In the genomic region with DNA sequence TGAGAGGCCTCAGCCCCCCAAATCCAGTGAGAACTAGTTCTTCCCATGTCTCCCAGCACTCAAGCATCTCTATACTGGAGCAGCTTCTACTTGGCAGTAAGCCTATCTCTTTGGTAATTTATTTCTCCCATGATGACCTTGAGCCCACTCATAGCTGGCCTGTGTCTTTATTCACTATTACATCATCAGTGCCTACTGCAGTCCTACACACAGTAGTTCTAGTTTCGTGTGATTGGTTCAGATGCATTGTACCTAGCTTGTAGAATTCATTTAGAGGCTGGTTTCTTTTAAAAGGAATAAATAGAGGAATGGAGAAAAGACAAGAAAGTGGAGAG, we compare ENCODE assay signal across 38 cellular contexts.
"Had no signal": no experiment of that assay in that cellular context is flagged by ENCODE, and none has a peak within 500 bp of the region (broad histone marks: within the 10 kb centered on the region; RNA-seq: fewer than 3 reads in every experiment).

No MANE protein-coding gene starts in this region.

- H3K4me1 Mint-ChIP-seq: activated B cell treated with CpG ODN at 0.5 μM for 24 hours; activated CD8-positive, alpha-beta memory T cell treated with anti-CD3 and anti-CD28 coated beads, Interleukin-2, amount 10 ng/mL, durations not matched to agents 7 days and 5 days; brain had no signal

- ATAC-seq: activated CD4-positive, CD25-positive, alpha-beta regulatory T cell treated with anti-CD3 and anti-CD28 coated beads, Interleukin-2, amount 50 U/mL, for 24 hours; activated CD8-positive, alpha-beta memory T cell treated with anti-CD3 and anti-CD28 coated beads, Interleukin-2, amount 10 ng/mL, durations not matched to agents 7 days and 5 days; activated CD8-positive, alpha-beta T cell treated with anti-CD3 and anti-CD28 coated beads, Interleukin-2, amount 10 ng/mL, durations not matched to agents 7 days and 5 days; activated naive CD8-positive, alpha-beta T cell treated with anti-CD3 and anti-CD28 coated beads, Interleukin-2, amount 50 U/mL, for 24 hours; gastroesophageal sphincter; heart right ventricle had no signal

- H3K4me3 Mint-ChIP-seq: activated B cell treated with CpG ODN at 0.5 μM for 24 hours; activated CD4-positive, alpha-beta memory T cell treated with anti-CD3 and anti-CD28 coated beads for 36 hours; activated CD8-positive, alpha-beta memory T cell treated with anti-CD3 and anti-CD28 coated beads, Interleukin-2, amount 10 ng/mL, durations not matched to agents 7 days and 5 days; activated CD8-positive, alpha-beta T cell treated with anti-CD3 and anti-CD28 coated beads, Interleukin-2, amount 10 ng/mL, durations not matched to agents 7 days and 5 days; activated naive CD4-positive, alpha-beta T cell treated with anti-CD3 and anti-CD28 coated beads for 36 hours; activated naive CD4-positive, alpha-beta T cell treated with anti-CD3 and anti-CD28 coated beads, Interleukin-2, amount 50 U/mL, for 24 hours; activated naive CD8-positive, alpha-beta T cell treated with anti-CD3 and anti-CD28 coated beads for 36 hours; activated naive CD8-positive, alpha-beta T cell treated with anti-CD3 and anti-CD28 coated beads, Interleukin-2, amount 50 U/mL, for 24 hours; activated T-helper 1 cell treated with anti-CD3 and anti-CD28 coated beads, Interleukin-12 subunit alpha, Interleukin-12 subunit beta, Interleukin-2, Interleukin-4 antibody, amounts not matched to agents 30 ng/mL and 10 ng/mL and 1 ng/mL, durations not matched to agents 14 hours and 24 hours and 36 hours; brain; T-helper 2 cell treated with Interferon-gamma antibody and Interleukin-4, amounts not matched to agents 5 μg/mL and 100 μg/mL, for 36 hours had no signal

- H3K4me2 ChIP-seq: hepatocyte had no signal

- H3K9me3 Mint-ChIP-seq: activated B cell treated with CpG ODN at 0.5 μM for 24 hours; activated CD4-positive, alpha-beta memory T cell treated with anti-CD3 and anti-CD28 coated beads for 36 hours; activated naive CD4-positive, alpha-beta T cell treated with anti-CD3 and anti-CD28 coated beads for 36 hours; activated naive CD4-positive, alpha-beta T cell treated with anti-CD3 and anti-CD28 coated beads, Interleukin-2, amount 50 U/mL, for 24 hours; activated naive CD8-positive, alpha-beta T cell treated with anti-CD3 and anti-CD28 coated beads for 36 hours; activated naive CD8-positive, alpha-beta T cell treated with anti-CD3 and anti-CD28 coated beads, Interleukin-2, amount 50 U/mL, for 24 hours; activated T-helper 1 cell treated with anti-CD3 and anti-CD28 coated beads, Interleukin-12 subunit alpha, Interleukin-12 subunit beta, Interleukin-2, Interleukin-4 antibody, amounts not matched to agents 30 ng/mL and 10 ng/mL and 1 ng/mL, durations not matched to agents 14 hours and 24 hours and 36 hours; activated T-helper 2 cell treated with anti-CD3 and anti-CD28 coated beads, Interferon-gamma antibody, Interleukin-2, Interleukin-4, amounts not matched to agents 10 μg/mL and 5 μg/mL and 100 μg/mL, durations not matched to agents 14 hours and 24 hours and 36 hours; brain; T-helper 2 cell treated with Interferon-gamma antibody and Interleukin-4, amounts not matched to agents 5 μg/mL and 100 μg/mL, for 36 hours had no signal

- H3K27ac ChIP-seq: adrenal gland, breast epithelium, cardiac muscle cell, colonic mucosa, epithelial cell of prostate, esophagus squamous epithelium, gastroesophageal sphincter, heart right ventricle, hepatocyte, WERI-Rb-1 had no signal

- H2AFZ ChIP-seq: hepatocyte had no signal

- H3K36me3 ChIP-seq: adrenal gland, breast epithelium, cardiac muscle cell, colonic mucosa, esophagus squamous epithelium, gastroesophageal sphincter, heart right ventricle, WERI-Rb-1 had no signal

- DNase-seq: activated B cell treated with CpG ODN at 0.5 μM for 24 hours; activated CD4-positive, alpha-beta memory T cell treated with anti-CD3 and anti-CD28 coated beads for 36 hours; activated CD4-positive, alpha-beta T cell treated with anti-CD3 and anti-CD28 coated beads for 48 hours; activated CD4-positive, alpha-beta T cell treated with anti-CD3 and anti-CD28 coated beads, Interleukin-2, amount 50 U/mL, for 1 hour; activated CD8-positive, alpha-beta memory T cell treated with anti-CD3 and anti-CD28 coated beads, Interleukin-2, amount 10 ng/mL, durations not matched to agents 7 days and 5 days; activated CD8-positive, alpha-beta memory T cell treated with anti-CD3 and anti-CD28 coated beads, Interleukin-2, amount 50 U/mL, for 4 hours; activated CD8-positive, alpha-beta T cell treated with anti-CD3 and anti-CD28 coated beads, Interleukin-2, amount 10 ng/mL, durations not matched to agents 7 days and 5 days; activated effector memory CD4-positive, alpha-beta T cell treated with anti-CD3 and anti-CD28 coated beads, Interleukin-2, amount 50 U/mL, for 16 hours; activated naive CD4-positive, alpha-beta T cell treated with anti-CD3 and anti-CD28 coated beads for 36 hours; activated naive CD8-positive, alpha-beta T cell treated with anti-CD3 and anti-CD28 coated beads for 36 hours; activated naive CD8-positive, alpha-beta T cell treated with anti-CD3 and anti-CD28 coated beads, Interleukin-2, amount 50 U/mL, for 24 hours; activated T-cell treated with anti-CD3 and anti-CD28 coated beads, Interleukin-2, amount 50 U/mL, for 1 hour; activated T-cell treated with anti-CD3 and anti-CD28 coated beads, Interleukin-2, amount 50 U/mL, for 48 hours; amygdala; aorta; central memory CD4-positive, alpha-beta T cell; cerebellar nuclear complex; colonic mucosa; effector CD8-positive, alpha-beta T cell; esophagus squamous epithelium; foreskin melanocyte; heart right ventricle; T1000; WERI-Rb-1 had no signal

- H3K9me3 ChIP-seq: adrenal gland, breast epithelium, colonic mucosa, esophagus squamous epithelium, gastroesophageal sphincter had no signal

- H3K4me1 ChIP-seq: adrenal gland, breast epithelium, colonic mucosa, esophagus squamous epithelium, gastroesophageal sphincter, heart right ventricle had no signal

- FAIRE-seq: endometrium, endothelial cell of umbilical vein had no signal

- H3K79me2 ChIP-seq: hepatocyte had no signal

- H3K36me3 Mint-ChIP-seq: activated CD4-positive, alpha-beta memory T cell treated with anti-CD3 and anti-CD28 coated beads for 36 hours; activated CD8-positive, alpha-beta memory T cell treated with anti-CD3 and anti-CD28 coated beads, Interleukin-2, amount 10 ng/mL, durations not matched to agents 7 days and 5 days; activated naive CD4-positive, alpha-beta T cell treated with anti-CD3 and anti-CD28 coated beads, Interleukin-2, amount 50 U/mL, for 24 hours; activated naive CD8-positive, alpha-beta T cell treated with anti-CD3 and anti-CD28 coated beads for 36 hours; brain had no signal

- H3K27me3 ChIP-seq: adrenal gland, breast epithelium, cardiac muscle cell, colonic mucosa, esophagus squamous epithelium, heart right ventricle, hepatocyte had no signal

- H3K27ac Mint-ChIP-seq: activated B cell treated with CpG ODN at 0.5 μM for 24 hours; activated CD4-positive, alpha-beta memory T cell treated with anti-CD3 and anti-CD28 coated beads for 36 hours; activated CD8-positive, alpha-beta memory T cell treated with anti-CD3 and anti-CD28 coated beads, Interleukin-2, amount 10 ng/mL, durations not matched to agents 7 days and 5 days; activated CD8-positive, alpha-beta T cell treated with anti-CD3 and anti-CD28 coated beads, Interleukin-2, amount 10 ng/mL, durations not matched to agents 7 days and 5 days; activated naive CD4-positive, alpha-beta T cell treated with anti-CD3 and anti-CD28 coated beads for 36 hours; activated naive CD4-positive, alpha-beta T cell treated with anti-CD3 and anti-CD28 coated beads, Interleukin-2, amount 50 U/mL, for 24 hours; activated naive CD8-positive, alpha-beta T cell treated with anti-CD3 and anti-CD28 coated beads for 36 hours; activated naive CD8-positive, alpha-beta T cell treated with anti-CD3 and anti-CD28 coated beads, Interleukin-2, amount 50 U/mL, for 24 hours; activated T-helper 1 cell treated with anti-CD3 and anti-CD28 coated beads, Interleukin-12 subunit alpha, Interleukin-12 subunit beta, Interleukin-2, Interleukin-4 antibody, amounts not matched to agents 30 ng/mL and 10 ng/mL and 1 ng/mL, durations not matched to agents 14 hours and 24 hours and 36 hours; activated T-helper 2 cell treated with anti-CD3 and anti-CD28 coated beads, Interferon-gamma antibody, Interleukin-2, Interleukin-4, amounts not matched to agents 10 μg/mL and 5 μg/mL and 100 μg/mL, durations not matched to agents 14 hours and 24 hours and 36 hours; brain; T-helper 2 cell treated with Interferon-gamma antibody and Interleukin-4, amounts not matched to agents 5 μg/mL and 100 μg/mL, for 36 hours had no signal

- H3K4me3 ChIP-seq: adrenal gland, breast epithelium, cardiac muscle cell, colonic mucosa, esophagus squamous epithelium, gastroesophageal sphincter, heart right ventricle, hepatocyte had no signal

- H3K27me3 Mint-ChIP-seq: activated B cell treated with CpG ODN at 0.5 μM for 24 hours; activated CD4-positive, alpha-beta memory T cell treated with anti-CD3 and anti-CD28 coated beads for 36 hours; activated CD8-positive, alpha-beta memory T cell treated with anti-CD3 and anti-CD28 coated beads, Interleukin-2, amount 10 ng/mL, durations not matched to agents 7 days and 5 days; activated naive CD4-positive, alpha-beta T cell treated with anti-CD3 and anti-CD28 coated beads, Interleukin-2, amount 50 U/mL, for 24 hours; activated naive CD8-positive, alpha-beta T cell treated with anti-CD3 and anti-CD28 coated beads for 36 hours; activated naive CD8-positive, alpha-beta T cell treated with anti-CD3 and anti-CD28 coated beads, Interleukin-2, amount 50 U/mL, for 24 hours had no signal
